Comparison of ENCODE assay signal across 1 cellular context in genomic region chr10:103966671-103967432, GRCh38.
TF ChIP-seq lines count a peak whose summit lies in the region.

Gene SLK, plus strand, starts transcription at chr10:103967140. Its CDS starts 606 bp downstream, at chr10:103967746.

TF ChIP-seq in HepG2, 621 proteins besides CTCF, POLR2A, EP300 and RAD21 (continued from another document and continues in another):
- TF ChIP-seq GRHL1 (CRISPR knock-in tag; conservative IDR thresholded peaks at IDR 0.05) (no peak), CC2D1A (CRISPR knock-in tag; IDR thresholded peaks at IDR 0.05) (no peak), HDAC1 (CRISPR knock-in tag; IDR thresholded peaks at IDR 0.05) (peak; percentile 72; the same call in 1 of the 2 replicates), ZNF276 (CRISPR knock-in tag; IDR thresholded peaks at IDR 0.05; ENCODE audit: low read depth) (no peak), HMGA1 (CRISPR knock-in tag; conservative IDR thresholded peaks at IDR 0.05) (no peak), POLR2G (IDR thresholded peaks at IDR 0.05; ENCODE audit: low read depth, low read length) (peak; percentile 82), ZNF101 (CRISPR knock-in tag; IDR thresholded peaks at IDR 0.05; ENCODE audit: borderline replicate concordance, low read depth) (no peak), ZFP90 (CRISPR knock-in tag; IDR thresholded peaks at IDR 0.05; ENCODE audit: borderline replicate concordance) (no peak), MIER2 (CRISPR knock-in tag; IDR thresholded peaks at IDR 0.05) (no peak), SRF (IDR thresholded peaks at IDR 0.05; ENCODE audit: low read depth, low read length) (no peak), FOXA1 (IDR thresholded peaks at IDR 0.05) (no peak), FOXA1 (CRISPR knock-in tag; IDR thresholded peaks at IDR 0.05) (no peak), HHEX (CRISPR knock-in tag; IDR thresholded peaks at IDR 0.05) (no peak), KDM5B (CRISPR knock-in tag; IDR thresholded peaks at IDR 0.05; ENCODE audit: borderline replicate concordance) (peak; percentile 56; the same call in 1 of the 2 replicates), NBN (conservative IDR thresholded peaks at IDR 0.05) (no peak), SRSF9 (IDR thresholded peaks at IDR 0.05; ENCODE audit: borderline replicate concordance, insufficient read depth, low read depth, low read length, poor library complexity, severe bottlenecking) (no peak), KDM4B (CRISPR knock-in tag; IDR thresholded peaks at IDR 0.05) (no peak), ARNTL (CRISPR knock-in tag; IDR thresholded peaks at IDR 0.05) (no peak), ZBTB49 (CRISPR knock-in tag; IDR thresholded peaks at IDR 0.05; ENCODE audit: borderline replicate concordance) (no peak), BATF2 (CRISPR knock-in tag; IDR thresholded peaks at IDR 0.05) (no peak), TOPORS (CRISPR knock-in tag; IDR thresholded peaks at IDR 0.05) (no peak), ONECUT2 (CRISPR knock-in tag; IDR thresholded peaks at IDR 0.05) (no peak), ZNF143 (CRISPR knock-in tag; IDR thresholded peaks at IDR 0.05) (no peak), NFYC (CRISPR knock-in tag; IDR thresholded peaks at IDR 0.05) (no peak), ZNF232 (CRISPR knock-in tag; IDR thresholded peaks at IDR 0.05; ENCODE audit: borderline replicate concordance) (no peak), ZMYM2 (CRISPR knock-in tag; IDR thresholded peaks at IDR 0.05) (no peak), DNMT1 (CRISPR knock-in tag; IDR thresholded peaks at IDR 0.05) (peak; percentile 62; the same call in 1 of the 2 replicates), ZNF383 (CRISPR knock-in tag; IDR thresholded peaks at IDR 0.05; ENCODE audit: borderline replicate concordance) (no peak), ZNF333 (CRISPR knock-in tag; IDR thresholded peaks at IDR 0.05; ENCODE audit: borderline replicate concordance) (no peak), CREB3 (CRISPR knock-in tag; IDR thresholded peaks at IDR 0.05) (no peak), DZIP1 (CRISPR knock-in tag; IDR thresholded peaks at IDR 0.05) (peak; percentile 41; the same call in 1 of the 2 replicates), ZNF691 (CRISPR knock-in tag; IDR thresholded peaks at IDR 0.05; ENCODE audit: borderline replicate concordance, low read depth) (no peak), BRCA1 (CRISPR knock-in tag; IDR thresholded peaks at IDR 0.05) (no peak), ZFP82 (CRISPR knock-in tag; IDR thresholded peaks at IDR 0.05; ENCODE audit: borderline replicate concordance) (no peak), ZNF318 (CRISPR knock-in tag; IDR thresholded peaks at IDR 0.05) (peak; percentile 15; the same call in 1 of the 2 replicates), CBX5 (CRISPR knock-in tag; IDR thresholded peaks at IDR 0.05; ENCODE audit: borderline replicate concordance) (no peak), ADNP (CRISPR knock-in tag; IDR thresholded peaks at IDR 0.05) (no peak), CBX1 (IDR thresholded peaks at IDR 0.05; ENCODE audit: low read depth) (no peak), ZNF710 (CRISPR knock-in tag; IDR thresholded peaks at IDR 0.05; ENCODE audit: borderline replicate concordance) (no peak), MTF2 (CRISPR knock-in tag; IDR thresholded peaks at IDR 0.05; ENCODE audit: borderline replicate concordance) (no peak), FOXC1 (CRISPR knock-in tag; IDR thresholded peaks at IDR 0.05; ENCODE audit: borderline replicate concordance) (no peak), TGIF2 (CRISPR knock-in tag; IDR thresholded peaks at IDR 0.05) (no peak), NR1H2 (CRISPR knock-in tag; IDR thresholded peaks at IDR 0.05; ENCODE audit: borderline replicate concordance, low read depth) (no peak)
